ENCODE assay signal across 8 cellular contexts in the genomic region with DNA sequence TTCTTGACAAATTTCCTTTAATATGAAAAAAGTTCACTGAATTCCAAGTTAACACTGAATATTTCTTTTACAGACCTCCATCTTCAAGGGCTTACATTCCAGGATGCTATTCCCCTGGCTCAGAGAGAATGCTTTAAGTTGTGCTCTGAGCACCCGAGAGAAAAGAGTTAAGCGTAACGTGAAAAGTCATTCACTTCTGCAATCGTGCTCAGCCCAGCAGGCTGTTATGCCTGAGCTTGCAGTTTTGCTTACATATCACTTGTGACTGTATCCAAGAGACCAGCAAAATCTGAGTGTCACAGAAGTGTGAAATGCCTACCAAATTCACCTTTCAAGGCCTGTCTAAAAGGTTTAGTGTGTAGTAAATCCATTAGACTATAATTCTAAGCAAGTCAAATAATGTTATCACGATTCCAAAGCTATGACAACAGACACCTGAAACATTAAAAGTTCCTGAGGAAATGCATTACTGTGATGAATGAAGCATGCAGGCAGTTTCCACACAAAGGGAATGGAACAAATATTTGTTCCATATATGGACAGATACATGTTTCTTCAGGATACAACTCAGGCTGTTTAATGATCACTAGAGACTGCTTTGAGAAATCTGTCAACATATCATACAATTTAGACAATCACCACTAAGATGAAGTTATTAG. TPM values are rescaled to one million over a fixed set of nuclear protein-coding genes. Genes with fewer than 3 reads are reported as not detected.
DNase-seq lines count a peak whose midpoint lies in the region; ATAC-seq and TF ChIP-seq lines count a peak whose summit lies in the region.

No MANE protein-coding gene starts in this region.

- H3K9me3 ChIP-seq in SJSA1 (replicated peaks) (no peaks in the 10 kb centered on the region), esophagus squamous epithelium (no peaks in the 10 kb centered on the region), neural progenitor cell (ENCODE audit: low read depth) (no peaks in the 10 kb centered on the region)

- H3K27ac ChIP-seq in SJSA1 = peak overlapping the region; percentile 3
- peak overlapping the region; percentile 73 to 86 (median 80) for H3K27ac ChIP-seq in esophagus squamous epithelium
- H3K27ac ChIP-seq in neural progenitor cell = no peak overlapping the region

- peaks cover 85% of the 10 kb centered on the region for H4K20me1 ChIP-seq in neural progenitor cell (ENCODE audit: low read depth)

- H3K27ac Mint-ChIP-seq in CD14-positive monocyte = peak overlapping the region; percentile 5 to 94 (median 50)
- H3K27ac Mint-ChIP-seq in neural progenitor cell = peak overlapping the region; percentile 88

- TF ChIP-seq POLR2A in esophagus squamous epithelium (IDR thresholded peaks at IDR 0.05) = no peak

- H3K4me1 Mint-ChIP-seq in CD14-positive monocyte (peaks cover 40% of the 10 kb centered on the region), neural progenitor cell (peaks cover 29% of the 10 kb centered on the region)

- DNase-seq in CD14-positive monocyte (ENCODE audit: low spot score) = peak; percentile 58
- DNase-seq in SJSA1 (ENCODE audit: low read depth in 1 of 2, low spot score in 2 of 2) = peak in 1 of 2 experiments; percentile 36
- DNase-seq in esophagus squamous epithelium (lab: John Stamatoyannopoulos, UW) = no peak
- no peak for DNase-seq in neural progenitor cell (ENCODE audit: low spot score)
- no peak for DNase-seq in activated effector memory CD4-positive, alpha-beta T cell treated with anti-CD3 and anti-CD28 coated beads, Interleukin-2, amount 50 U/mL, for 16 hours
- DNase-seq in anterior cingulate cortex (lab: John Stamatoyannopoulos, UW) = no peak

- H3K4me3 ChIP-seq in SJSA1 (no peak overlapping the region), esophagus squamous epithelium (peak overlapping the region in 3 of 4 donors; percentile 1 to 34 (median 19)), neural progenitor cell (no peak overlapping the region)

- H3K4me1 ChIP-seq in SJSA1 (replicated peaks) (peaks cover 46% of the 10 kb centered on the region), esophagus squamous epithelium (peaks cover 41 to 72% (median 52%) of the 10 kb centered on the region in 3 donors), neural progenitor cell (peaks cover 18% of the 10 kb centered on the region)

- ATAC-seq in GM21526 (IDR thresholded peaks at IDR 0.05; ENCODE audit: low FRiP score, unreplicated experiment) = no peak
- ATAC-seq in HG03280 (IDR thresholded peaks at IDR 0.05; ENCODE audit: unreplicated experiment) = no peak

- H2AFZ ChIP-seq in neural progenitor cell (replicated peaks) = no peak overlapping the region

- peak overlapping the region in 1 of 2 donors; percentile 61 for H3K4me3 Mint-ChIP-seq in CD14-positive monocyte
- H3K4me3 Mint-ChIP-seq in neural progenitor cell = no peak overlapping the region

- H3K36me3 ChIP-seq in SJSA1 (peaks cover 63% of the 10 kb centered on the region), esophagus squamous epithelium (peaks cover 0 to 31% (median 0%) of the 10 kb centered on the region in 3 donors), neural progenitor cell (no peaks in the 10 kb centered on the region)

- 3 to 13% methylated on average over 5 of the region's 5 CpGs for WGBS in esophagus squamous epithelium, 2 donors

- H3K27me3 ChIP-seq in SJSA1 (replicated peaks) (no peaks in the 10 kb centered on the region), esophagus squamous epithelium (no peaks in the 10 kb centered on the region), neural progenitor cell (no peaks in the 10 kb centered on the region)

- peaks cover 92% of the 10 kb centered on the region for H3K79me2 ChIP-seq in neural progenitor cell (ENCODE audit: low read depth)

- H3K9ac ChIP-seq in neural progenitor cell = no peak overlapping the region

- peaks cover 0 to 4% (median 2%) of the 10 kb centered on the region in 3 donors for H3K27me3 Mint-ChIP-seq in CD14-positive monocyte (ENCODE audit: low read depth in 3 of 3)
- no peaks in the 10 kb centered on the region for H3K27me3 Mint-ChIP-seq in neural progenitor cell (ENCODE audit: insufficient read depth, low read depth)

- H3K36me3 Mint-ChIP-seq in CD14-positive monocyte = peaks cover 32 to 44% of the 10 kb centered on the region in 2 donors
- H3K36me3 Mint-ChIP-seq in neural progenitor cell = peaks cover 16% of the 10 kb centered on the region

- no peak overlapping the region for H3K4me2 ChIP-seq in neural progenitor cell

- no peaks in the 10 kb centered on the region for H3K9me3 Mint-ChIP-seq in CD14-positive monocyte
- peaks cover 11% of the 10 kb centered on the region for H3K9me3 Mint-ChIP-seq in neural progenitor cell

- TF ChIP-seq CTCF in CD14-positive monocyte (IDR thresholded peaks at IDR 0.05) (no peak), esophagus squamous epithelium (IDR thresholded peaks at IDR 0.05) (no peak), neural progenitor cell (IDR thresholded peaks at IDR 0.05) (no peak)

- peaks cover 6% of the 10 kb centered on the region for H3F3A ChIP-seq in neural progenitor cell (ENCODE audit: low read depth)

- intact Hi-C loops in CD14-positive monocyte (cut with micrococcal nuclease) (no loop called here), esophagus squamous epithelium (cut with DNase I) (no loop called here)

RNA-seq across cellular contexts. Expression of gene ITGB1, which starts 20.1 kb away (rescaled TPM):
- polyA plus RNA-seq in CD14-positive monocyte = 100 to 1,000 TPM; 127 to 157 TPM
- total RNA-seq in SJSA1 (2014; rRNA removed; shearing (Covaris generic)) = 1,448 and 1,992 TPM in 2 replicates
- 100 to 1,000 TPM in 3 of 4 donors, 10 to 100 TPM in 1; 70.5 to 323 (median 161) TPM for total RNA-seq in esophagus squamous epithelium
- 229 and 358 TPM in 2 replicates for total RNA-seq in neural progenitor cell (ENCODE audit: low replicate concordance)

Comparison
In these comparisons a context has a peak if more than half of its experiments do, and no peak if none do; other contexts are left out.
1. H3K4me3 ChIP-seq: peak in esophagus squamous epithelium (3 of 4); none in SJSA1 (single experiment) and neural progenitor cell (single experiment).